Comparison of ENCODE assay signal across 8 cellular contexts in the genomic region with DNA sequence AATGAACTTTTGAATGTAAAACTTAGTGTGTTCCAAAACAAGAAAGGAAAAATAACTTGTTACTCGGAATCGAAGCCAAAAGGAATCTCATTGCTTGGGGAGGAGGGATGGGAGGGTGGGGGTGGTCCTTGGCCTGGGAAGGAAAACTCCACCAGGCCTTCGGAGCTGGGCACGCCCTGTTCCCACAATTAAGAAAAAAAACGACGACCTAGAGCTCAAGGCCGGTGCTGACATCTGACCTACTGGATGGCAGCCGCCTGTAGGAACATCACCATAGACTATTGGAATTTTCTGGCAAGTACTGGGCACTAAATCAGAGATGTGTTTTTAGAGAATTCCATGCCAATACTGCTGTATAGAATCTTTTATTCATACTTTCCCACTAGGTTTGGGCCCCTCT. TPM values are rescaled to one million over a fixed set of nuclear protein-coding genes. Genes with fewer than 3 reads are reported as not detected.
DNase-seq lines count a peak whose midpoint lies in the region; ATAC-seq, FAIRE-seq and TF ChIP-seq lines count a peak whose summit lies in the region.

No MANE protein-coding gene starts in this region.

- H3K36me3 Mint-ChIP-seq in natural killer cell treated with Interleukin-12 subunit alpha and Interleukin-12 subunit beta and Interleukin-15 and Interleukin-18, amount 100 ng/mL, for 72 hours: no peaks in the 10 kb centered on the region

- intact Hi-C loops in Panc1 (cut with micrococcal nuclease; ENCODE audit: unreplicated experiment) (no loop called here), endothelial cell of umbilical vein (cut with micrococcal nuclease) (no loop called here), posterior vena cava (cut with DNase I) (no loop called here)

- H3K27me3 ChIP-seq in Panc1 (ENCODE audit: control insufficient read depth, insufficient read depth, low read length): no peaks in the 10 kb centered on the region
- H3K27me3 ChIP-seq in endothelial cell of umbilical vein (ENCODE audit: control insufficient read depth in 2 of 2, insufficient read depth in 2 of 2, low read length in 2 of 2): no peaks in the 10 kb centered on the region

- no peak for DNase-seq in GM12864 (ENCODE audit: low read depth)
- DNase-seq in Panc1 (ENCODE audit: low read depth, low spot score): no peak
- no peak for DNase-seq in endothelial cell of umbilical vein (ENCODE audit: low read depth, low spot score)
- no peak for DNase-seq in natural killer cell treated with Interleukin-12 subunit alpha and Interleukin-12 subunit beta and Interleukin-15 and Interleukin-18, amount 100 ng/mL, for 72 hours (ENCODE audit: low spot score)
- no peak for DNase-seq in GM13977 (ENCODE audit: low spot score)
- no peak for DNase-seq in urothelium cell line (ENCODE audit: low spot score)
- DNase-seq in NCI-H2107 (lab: John Stamatoyannopoulos, UW): no peak
- no peak for DNase-seq in posterior vena cava (ENCODE audit: low spot score)

- POLR2A ChIA-PET in Panc1 (lab: Charles Lee) (no interaction called here), endothelial cell of umbilical vein (lab: Charles Lee) (no interaction called here)

- TF ChIP-seq CTCF in GM12864 (IDR thresholded peaks at IDR 0.05; ENCODE audit: low read depth, low read length, missing control alignments) (no peak), Panc1 (IDR thresholded peaks at IDR 0.05) (no peak), endothelial cell of umbilical vein (IDR thresholded peaks at IDR 0.05; ENCODE audit: extremely low read depth in 1 of 2, insufficient read depth in 1 of 2, low read depth in 1 of 2, low read length in 2 of 2) (no peak), GM13977 (IDR thresholded peaks at IDR 0.05; ENCODE audit: extremely low read depth, insufficient read depth, missing control alignments) (no peak)

- FAIRE-seq in endothelial cell of umbilical vein (lab: Jason Lieb, UNC) (peak; percentile 70), urothelium cell line (lab: Jason Lieb, UNC) (no peak)

- no peaks in the 10 kb centered on the region for H3K27me3 Mint-ChIP-seq in natural killer cell treated with Interleukin-12 subunit alpha and Interleukin-12 subunit beta and Interleukin-15 and Interleukin-18, amount 100 ng/mL, for 72 hours

- H3K4me1 Mint-ChIP-seq in natural killer cell treated with Interleukin-12 subunit alpha and Interleukin-12 subunit beta and Interleukin-15 and Interleukin-18, amount 100 ng/mL, for 72 hours (ENCODE audit: low read depth in 2 of 2): peaks cover 47 to 49% of the 10 kb centered on the region in 2 donors

- peak overlapping the region; percentile 88 for H3K4me2 ChIP-seq in endothelial cell of umbilical vein (ENCODE audit: insufficient read depth, low read length)

- H3K4me3 Mint-ChIP-seq in natural killer cell treated with Interleukin-12 subunit alpha and Interleukin-12 subunit beta and Interleukin-15 and Interleukin-18, amount 100 ng/mL, for 72 hours: peak overlapping the region; percentile 88

- H3K9me1 ChIP-seq in endothelial cell of umbilical vein (replicated peaks; ENCODE audit: control insufficient read depth, extremely low read depth, insufficient read depth, low read length): no peaks in the 10 kb centered on the region

- H3K4me1 ChIP-seq in Panc1 (ENCODE audit: control insufficient read depth, insufficient read depth, low read length) (peaks cover 32% of the 10 kb centered on the region), endothelial cell of umbilical vein (ENCODE audit: control insufficient read depth, extremely low read depth, insufficient read depth, low read length) (peaks cover 10% of the 10 kb centered on the region)

- no peaks in the 10 kb centered on the region for H3K9me3 Mint-ChIP-seq in natural killer cell treated with Interleukin-12 subunit alpha and Interleukin-12 subunit beta and Interleukin-15 and Interleukin-18, amount 100 ng/mL, for 72 hours

- H3K9ac ChIP-seq in endothelial cell of umbilical vein (replicated peaks; ENCODE audit: extremely low read depth, insufficient read depth, low read length): peak overlapping the region; percentile 54

- peaks cover 46% of the 10 kb centered on the region for H3K79me2 ChIP-seq in endothelial cell of umbilical vein (ENCODE audit: control insufficient read depth, insufficient read depth, low read length)

- H3K27ac ChIP-seq in Panc1 (ENCODE audit: low read length) (peak overlapping the region; percentile 90), endothelial cell of umbilical vein (ENCODE audit: insufficient read depth, low read depth, low read length) (peak overlapping the region; percentile 53)

- H3K36me3 ChIP-seq in Panc1 (ENCODE audit: control insufficient read depth, insufficient read depth, low read length) (no peaks in the 10 kb centered on the region), endothelial cell of umbilical vein (ENCODE audit: control insufficient read depth in 2 of 2, extremely low read depth in 1 of 2, insufficient read depth in 2 of 2, low read length in 2 of 2) (no peaks in the 10 kb centered on the region)

- no peak for ATAC-seq in Panc1
- no peak for ATAC-seq in natural killer cell treated with Interleukin-12 subunit alpha and Interleukin-12 subunit beta and Interleukin-15 and Interleukin-18, amount 100 ng/mL, for 72 hours

- BruUV-seq in Panc1 (replicated peaks; lab: Mats Ljungman, UMichigan): no TSS peak
- no TSS peak for BruUV-seq in endothelial cell of umbilical vein (replicated peaks; lab: Mats Ljungman, UMichigan)

- CTCF ChIA-PET in Panc1 (lab: Charles Lee) (no interaction called here), endothelial cell of umbilical vein (lab: Charles Lee) (interaction anchor here (1.1 to 2.1 kb wide), 2 partner anchors 9 to 128 kb away, joined by 4 to 10 read pairs; no protein-coding TSS in a partner anchor)

- peak overlapping the region; percentile 70 to 87 for H3K27ac Mint-ChIP-seq in natural killer cell treated with Interleukin-12 subunit alpha and Interleukin-12 subunit beta and Interleukin-15 and Interleukin-18, amount 100 ng/mL, for 72 hours

- peak overlapping the region; percentile 73 for H2AFZ ChIP-seq in endothelial cell of umbilical vein (ENCODE audit: low read depth, low read length)

- H3K4me3 ChIP-seq in GM12864 (ENCODE audit: low read depth, low read length) (peak overlapping the region; percentile 87), Panc1 (ENCODE audit: low read depth in 2 of 2, low read length in 2 of 2) (peak overlapping the region; percentile 62 to 73), endothelial cell of umbilical vein (replicated peaks in 1 of 3; ENCODE audit: insufficient read depth in 1 of 3, low read depth in 1 of 3, low read length in 3 of 3) (peak overlapping the region; percentile 53 to 88 (median 58))

- H4K20me1 ChIP-seq in endothelial cell of umbilical vein (replicated peaks; ENCODE audit: control insufficient read depth, extremely low read depth, insufficient read depth, low read length): no peaks in the 10 kb centered on the region

- H3K9me3 ChIP-seq in Panc1 (ENCODE audit: control insufficient read depth, insufficient read depth, low read depth, low read length) (no peaks in the 10 kb centered on the region), endothelial cell of umbilical vein (replicated peaks; ENCODE audit: control insufficient read depth, insufficient read depth, low read length) (no peaks in the 10 kb centered on the region)

- dilution Hi-C loops in endothelial cell of umbilical vein (cut with MboI; ENCODE audit: extremely low pct_ligation_motif_present, low sequenced_read_pairs): no loop called here

- in situ Hi-C loops in Panc1 (cut with HindIII; ENCODE audit: low pct_unique_long_range_greater_than_20kb, low sequenced_read_pairs) (no loop called here), GM13977 (cut with MboI; ENCODE audit: low pct_unique_long_range_greater_than_20kb, low sequenced_read_pairs, unreplicated experiment) (no loop called here)

- peak; percentile 17 for TF ChIP-seq POLR2A in endothelial cell of umbilical vein (IDR thresholded peaks at IDR 0.05; ENCODE audit: low read depth, low read length)

TF ChIP-seq in endothelial cell of umbilical vein, 7 proteins besides CTCF, POLR2A, EP300 and RAD21 (continues in another document):
- TF ChIP-seq EZH2 (IDR thresholded peaks at IDR 0.05; ENCODE audit: borderline replicate concordance, low read depth, low read length, severe bottlenecking) (no peak), MYC (IDR thresholded peaks at IDR 0.05; ENCODE audit: low read depth, low read length) (no peak), POLR2AphosphoS5 (IDR thresholded peaks at IDR 0.05; ENCODE audit: insufficient read depth, low read depth, low read length) (no peak)

RNA-seq across cellular contexts. Expression of a gene that starts 0.8 kb away (rescaled TPM):
- total RNA-seq in Panc1 (2021; ENCODE audit: unreplicated experiment) (101 TPM), endothelial cell of umbilical vein (76.1 and 88.8 TPM in 2 replicates), posterior vena cava (10 to 100 TPM; 60.0 to 63.5 TPM)
- polyA plus RNA-seq in Panc1 (2012; ENCODE audit: insufficient read length): 101 TPM
- 68.5 and 73.6 TPM in 2 replicates for polyA plus RNA-seq in endothelial cell of umbilical vein
- 58.8 and 63.2 TPM in 2 replicates for polyA plus RNA-seq in endothelial cell of umbilical vein (2011; cell fraction: cytosol; rRNA removed)
- 178 and 182 TPM in 2 replicates for polyA plus RNA-seq in endothelial cell of umbilical vein (2011; cell fraction: nucleus; rRNA removed)
- polyA plus RNA-seq in endothelial cell of umbilical vein (2012): 41.1 and 47.0 TPM in 2 replicates
- polyA minus RNA-seq in endothelial cell of umbilical vein: 40.6 and 59.4 TPM in 2 replicates
- 37.3 TPM for polyA minus RNA-seq in endothelial cell of umbilical vein (2011; cell fraction: cytosol; rRNA and poly(A)+ RNA removed)
- polyA minus RNA-seq in endothelial cell of umbilical vein (2011; cell fraction: nucleus; rRNA and poly(A)+ RNA removed): 20.5 and 33.4 TPM in 2 replicates
- total RNA-seq in natural killer cell treated with Interleukin-12 subunit alpha and Interleukin-12 subunit beta and Interleukin-15 and Interleukin-18, amount 100 ng/mL, for 72 hours: 100 to 1,000 TPM in 1 of 2 donors, 10 to 100 TPM in 1; 89.1 to 145 TPM

RNA-seq across cellular contexts. Expression of a gene that starts 53.4 kb away (rescaled TPM):
- 83.6 TPM for total RNA-seq in Panc1 (2021; ENCODE audit: unreplicated experiment)
- 132 TPM for polyA plus RNA-seq in Panc1 (2012; ENCODE audit: insufficient read length)
- 50.4 and 53.6 TPM in 2 replicates for total RNA-seq in endothelial cell of umbilical vein
- 30.7 and 33.5 TPM in 2 replicates for polyA plus RNA-seq in endothelial cell of umbilical vein
- 11.1 and 14.3 TPM in 2 replicates for polyA plus RNA-seq in endothelial cell of umbilical vein (2011; cell fraction: cytosol; rRNA removed)
- 189 and 237 TPM in 2 replicates for polyA plus RNA-seq in endothelial cell of umbilical vein (2011; cell fraction: nucleus; rRNA removed)
- polyA plus RNA-seq in endothelial cell of umbilical vein (2012): 31.0 and 31.9 TPM in 2 replicates
- 13.8 and 27.1 TPM in 2 replicates for polyA minus RNA-seq in endothelial cell of umbilical vein
- 58.4 TPM for polyA minus RNA-seq in endothelial cell of umbilical vein (2011; cell fraction: cytosol; rRNA and poly(A)+ RNA removed)
- polyA minus RNA-seq in endothelial cell of umbilical vein (2011; cell fraction: nucleus; rRNA and poly(A)+ RNA removed): 44.9 and 73.1 TPM in 2 replicates
- total RNA-seq in natural killer cell treated with Interleukin-12 subunit alpha and Interleukin-12 subunit beta and Interleukin-15 and Interleukin-18, amount 100 ng/mL, for 72 hours: 100 to 1,000 TPM in 1 of 2 donors, 10 to 100 TPM in 1; 75.9 to 129 TPM
- total RNA-seq in posterior vena cava: 10 to 100 TPM; 29.2 to 37.7 TPM
